Comparison of ENCODE assay signal across 15 cellular contexts in the genomic region with DNA sequence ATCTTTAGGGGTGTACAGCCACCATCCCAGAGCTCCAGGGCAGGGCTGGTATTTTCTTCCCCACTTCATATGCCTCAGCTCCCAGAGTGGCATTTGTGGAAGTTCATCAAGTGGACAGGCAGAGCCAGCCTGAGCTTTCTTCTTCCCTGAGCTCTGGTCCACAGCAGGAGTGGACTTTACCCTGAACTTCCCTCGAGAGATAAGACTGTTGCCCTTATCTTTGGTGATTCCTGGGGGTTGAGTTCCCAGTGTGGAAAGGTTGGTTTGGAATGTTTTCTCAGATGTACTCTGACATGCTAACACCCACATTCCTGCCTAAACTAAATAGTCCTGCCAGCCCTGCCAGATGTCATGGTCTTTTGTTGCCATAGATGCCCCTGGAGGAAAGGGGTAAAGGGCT.
"Had no signal": no experiment of that assay in that cellular context is flagged by ENCODE, and none has a peak within 500 bp of the region (broad histone marks: within the 10 kb centered on the region; RNA-seq: fewer than 3 reads in every experiment).

No MANE protein-coding gene starts in this region.

- H3K36me3 ChIP-seq: brain microvascular endothelial cell, heart left ventricle, sigmoid colon had no signal

- DNase-seq: activated CD4-positive, alpha-beta T cell treated with anti-CD3 and anti-CD28 coated beads, Interleukin-2, amount 50 U/mL, for 1 hour; activated CD8-positive, alpha-beta memory T cell treated with anti-CD3 and anti-CD28 coated beads for 24 hours; activated naive CD8-positive, alpha-beta T cell treated with anti-CD3 and anti-CD28 coated beads for 36 hours; cortex of kidney; effector memory CD4-positive, alpha-beta T cell; heart left ventricle; nephron progenitor cell; psoas muscle; sigmoid colon; stimulated activated CD4-positive, alpha-beta T cell treated with anti-CD3 and anti-CD28 coated beads, Interleukin-4, amount 100 ng/mL, for 1 hour; stimulated activated naive CD4-positive, alpha-beta T cell; transverse colon had no signal

- H3K4me1 ChIP-seq: psoas muscle, sigmoid colon, transverse colon had no signal

- ATAC-seq: activated CD4-positive, CD25-positive, alpha-beta regulatory T cell treated with anti-CD3 and anti-CD28 coated beads, Interleukin-2, amount 50 U/mL, for 24 hours; psoas muscle had no signal

- H3K27ac ChIP-seq: brain microvascular endothelial cell, epithelial cell of prostate, psoas muscle, sigmoid colon, transverse colon had no signal

- H3K27me3 ChIP-seq: brain microvascular endothelial cell, heart left ventricle, sigmoid colon, transverse colon had no signal

- H3K4me3 ChIP-seq: heart left ventricle, psoas muscle, sigmoid colon, transverse colon had no signal
